Comparison of ENCODE assay signal across 13 cellular contexts in genomic region chr2:239917957-239918481, GRCh38.
"Had no signal": no experiment of that assay in that cellular context is flagged by ENCODE, and none has a peak within 500 bp of the region (broad histone marks: within the 10 kb centered on the region; RNA-seq: fewer than 3 reads in every experiment).

No MANE protein-coding gene starts in this region.

- H3K4me3 ChIP-seq: dorsolateral prefrontal cortex had no signal

- H3K27ac ChIP-seq: dorsolateral prefrontal cortex had no signal

- H3K4me3 Mint-ChIP-seq: activated naive CD8-positive, alpha-beta T cell treated with anti-CD3 and anti-CD28 coated beads, Interleukin-2, amount 10 ng/mL, durations not matched to agents 7 days and 5 days; activated T-helper 1 cell treated with anti-CD3 and anti-CD28 coated beads, Interleukin-12 subunit alpha, Interleukin-12 subunit beta, Interleukin-2, Interleukin-4 antibody, amounts not matched to agents 30 ng/mL and 10 ng/mL and 1 ng/mL, durations not matched to agents 14 hours and 24 hours and 36 hours; natural killer cell; T-helper 2 cell treated with Interferon-gamma antibody and Interleukin-4, amounts not matched to agents 5 μg/mL and 100 μg/mL, for 36 hours had no signal

- H3K27ac Mint-ChIP-seq: activated naive CD8-positive, alpha-beta T cell treated with anti-CD3 and anti-CD28 coated beads, Interleukin-2, amount 10 ng/mL, durations not matched to agents 7 days and 5 days; activated T-helper 1 cell treated with anti-CD3 and anti-CD28 coated beads, Interleukin-12 subunit alpha, Interleukin-12 subunit beta, Interleukin-2, Interleukin-4 antibody, amounts not matched to agents 30 ng/mL and 10 ng/mL and 1 ng/mL, durations not matched to agents 14 hours and 24 hours and 36 hours; natural killer cell; T-helper 2 cell treated with Interferon-gamma antibody and Interleukin-4, amounts not matched to agents 5 μg/mL and 100 μg/mL, for 36 hours had no signal

- ATAC-seq: esophagus mucosa, natural killer cell had no signal

- H3K4me1 Mint-ChIP-seq: natural killer cell had no signal

- H3K27me3 ChIP-seq: dorsolateral prefrontal cortex had no signal

- H3K36me3 Mint-ChIP-seq: natural killer cell had no signal

- H3K9me3 Mint-ChIP-seq: natural killer cell had no signal

- DNase-seq: activated CD4-positive, alpha-beta T cell treated with anti-CD3 and anti-CD28 coated beads, Interleukin-2, amount 50 U/mL, for 4 hours; activated CD4-positive, CD25-positive, alpha-beta regulatory T cell; activated CD8-positive, alpha-beta memory T cell treated with anti-CD3 and anti-CD28 coated beads, Interleukin-2, amount 50 U/mL, for 48 hours; activated naive CD4-positive, alpha-beta T cell; activated naive CD8-positive, alpha-beta T cell treated with anti-CD3 and anti-CD28 coated beads, Interleukin-2, amount 10 ng/mL, durations not matched to agents 7 days and 5 days; mesenchymal stem cell; natural killer cell; stimulated activated CD4-positive, alpha-beta T cell treated with anti-CD3 and anti-CD28 coated beads, Interleukin-4, amount 100 ng/mL, for 24 hours; stimulated activated naive CD4-positive, alpha-beta T cell treated with Interleukin-2 at 50 U/mL for 16 hours had no signal
